Comparison of ENCODE assay signal across 1 cellular context in genomic region chr6:111796310-111796918, GRCh38.
A peak's percentile ranks its signal among the peaks of the same experiment; 100 is the strongest.
TF ChIP-seq lines count a peak whose summit lies in the region.

No MANE protein-coding gene starts in this region.

TF ChIP-seq in HEK293, 187 proteins besides CTCF, POLR2A, EP300 and RAD21 (continued from another document):
- TF ChIP-seq PRDM10 (tag by site-specific recombination; IDR thresholded peaks at IDR 0.05) = peak; percentile 88
- no peak for TF ChIP-seq ZBTB48 (tag by site-specific recombination; IDR thresholded peaks at IDR 0.05)
